8 cellular contexts compared by ENCODE assay signal in the genomic region with DNA sequence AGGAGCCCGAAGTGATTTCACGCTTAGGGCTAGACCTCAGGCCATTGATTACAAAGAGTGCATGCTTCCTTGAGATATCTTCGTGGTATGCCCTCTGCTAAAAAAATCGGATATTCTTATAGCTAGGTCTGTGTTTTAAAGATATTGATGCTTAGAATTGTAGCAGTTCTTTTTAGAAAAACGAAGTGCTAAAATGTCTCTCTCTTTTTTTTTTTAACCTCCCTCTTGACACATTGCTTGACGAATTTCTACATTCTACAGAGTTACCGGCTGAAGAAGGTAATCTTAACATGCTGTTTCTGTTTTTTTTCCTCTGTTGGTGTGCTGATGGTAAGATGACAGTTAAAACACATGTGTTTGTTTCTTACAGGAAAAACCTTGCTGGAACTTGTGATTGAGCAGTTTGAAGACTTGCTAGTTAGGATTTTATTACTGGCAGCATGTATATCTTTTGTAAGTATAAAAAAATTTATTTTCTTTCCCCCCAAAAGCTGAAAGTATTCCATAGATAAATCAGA. TPM values are rescaled to one million over a fixed set of nuclear protein-coding genes. Genes with fewer than 3 reads are reported as not detected.
A peak's percentile ranks its signal among the peaks of the same experiment; 100 is the strongest.
DNase-seq lines count a peak whose midpoint lies in the region; ATAC-seq and TF ChIP-seq lines count a peak whose summit lies in the region.

No MANE protein-coding gene starts in this region.

- no peak for TF ChIP-seq CTCF in BE2C (IDR thresholded peaks at IDR 0.05; ENCODE audit: low read depth, low read length)
- no peak for TF ChIP-seq CTCF in brain (conservative IDR thresholded peaks at IDR 0.05)

- H3K4me3 ChIP-seq in BE2C (ENCODE audit: low read depth, low read length) (peak overlapping the region; percentile 98), mucosa of stomach (ENCODE audit: low read length) (peak overlapping the region; percentile 68)

- H3K9ac ChIP-seq in mucosa of stomach (ENCODE audit: low read length) = peak overlapping the region; percentile 85

- H3K27me3 Mint-ChIP-seq in brain = peaks cover 9% of the 10 kb centered on the region

- H3K9me3 Mint-ChIP-seq in brain = no peaks in the 10 kb centered on the region

- H3K9me3 ChIP-seq in BE2C (no peaks in the 10 kb centered on the region), mucosa of stomach (ENCODE audit: control insufficient read depth, low read length) (no peaks in the 10 kb centered on the region)

- H3K4me1 ChIP-seq in BE2C (peaks cover 9% of the 10 kb centered on the region), mucosa of stomach (ENCODE audit: control insufficient read depth, insufficient read depth, low read length) (peaks cover 16% of the 10 kb centered on the region)

- H3K27ac Mint-ChIP-seq in brain = peak overlapping the region; percentile 92 to 99 (median 93)

- DNase-seq in BE2C (no peak), glomerular visceral epithelial cell (ENCODE audit: extremely low spot score) (no peak), NCI-H2107 (lab: John Stamatoyannopoulos, UW) (no peak), NCI-H2227 (lab: John Stamatoyannopoulos, UW; ENCODE audit: unreplicated experiment) (no peak)

- H3K36me3 Mint-ChIP-seq in brain = peaks cover 51% of the 10 kb centered on the region

- peak overlapping the region; percentile 91 to 100 (median 96) for H3K4me3 Mint-ChIP-seq in brain

- H3K27me3 ChIP-seq in BE2C = no peaks in the 10 kb centered on the region
- H3K27me3 ChIP-seq in mucosa of stomach (ENCODE audit: control insufficient read depth, insufficient read depth, low read length) = no peaks in the 10 kb centered on the region

- ATAC-seq in HG03432 (IDR thresholded peaks at IDR 0.05; ENCODE audit: unreplicated experiment) (peak; percentile 4), HG02852 (IDR thresholded peaks at IDR 0.05; ENCODE audit: unreplicated experiment) (no peak)

- peaks cover 76% of the 10 kb centered on the region for H3K4me1 Mint-ChIP-seq in brain

- H3K36me3 ChIP-seq in BE2C = peaks cover 49% of the 10 kb centered on the region
- no peaks in the 10 kb centered on the region for H3K36me3 ChIP-seq in mucosa of stomach (ENCODE audit: control insufficient read depth, insufficient read depth, low read length)

RNA-seq across cellular contexts. Expression of gene ATP2A2, which starts 1.4 kb away (rescaled TPM):
- polyA plus RNA-seq in BE2C (2012; ENCODE audit: insufficient read depth, insufficient read length, low read depth) = 252 TPM
- polyA plus RNA-seq in brain (ENCODE audit: insufficient read depth, low read depth, low replicate concordance) = 139 TPM
